Comparison of ENCODE assay signal across 1 cellular context in genomic region chrX:153885968-153886903, GRCh38.
A peak's percentile ranks its signal among the peaks of the same experiment; 100 is the strongest.
TF ChIP-seq lines count a peak whose summit lies in the region.

Gene L1CAM (minus strand): TSS chrX:153886173. CDS start chrX:153875836, 10,337 bp downstream.

TF ChIP-seq in HepG2, 621 proteins besides CTCF, POLR2A, EP300 and RAD21 (continued from another document):
- TF ChIP-seq ZNF280B (CRISPR knock-in tag; IDR thresholded peaks at IDR 0.05; ENCODE audit: borderline replicate concordance) (no peak), EZH2 (conservative IDR thresholded peaks at IDR 0.05; ENCODE audit: low read depth, low read length) (0 out of 2 replicates have a peak, but pooled peaks have one; percentile 40), ZNF263 (CRISPR knock-in tag; IDR thresholded peaks at IDR 0.05) (peak; percentile 88), ATF7-NPFF (CRISPR knock-in tag; IDR thresholded peaks at IDR 0.05; ENCODE audit: low read depth) (no peak), PLSCR1 (CRISPR knock-in tag; IDR thresholded peaks at IDR 0.05; ENCODE audit: borderline replicate concordance) (no peak), ZC3H4 (CRISPR knock-in tag; IDR thresholded peaks at IDR 0.05; ENCODE audit: borderline replicate concordance) (no peak)
